In genomic region chr18:388198-388597, GRCh38 we compare ENCODE assay signal across 29 cellular contexts.
"Had no signal": no experiment of that assay in that cellular context is flagged by ENCODE, and none has a peak within 500 bp of the region (broad histone marks: within the 10 kb centered on the region; RNA-seq: fewer than 3 reads in every experiment).

No MANE protein-coding gene starts in this region.

- H3K9me3 ChIP-seq: esophagus squamous epithelium, mucosa of descending colon, neutrophil, pancreas, right lobe of liver, suprapubic skin, transverse colon, upper lobe of right lung, uterus had no signal

- H3K27me3 ChIP-seq: esophagus squamous epithelium, left lung, neutrophil, pancreas, right lobe of liver, suprapubic skin, transverse colon, upper lobe of right lung, uterus had no signal

- DNase-seq: dermis blood vessel endothelial cell; effector memory CD8-positive, alpha-beta T cell; erythroblast; esophagus squamous epithelium; foreskin melanocyte; hypothalamus; immature natural killer cell; left lung; mesenchymal stem cell; mucosa of descending colon; naive B cell; pancreas; right lobe of liver; stimulated activated CD4-positive, alpha-beta T cell treated with anti-CD3 and anti-CD28 coated beads, Interleukin-12 subunit alpha, Interleukin-12 subunit beta, amount 100 ng/mL, for 4 hours; stimulated activated CD4-positive, alpha-beta T cell treated with anti-CD3 and anti-CD28 coated beads, Interleukin-1b, Interleukin-23, amount 100 ng/mL, for 48 hours; stimulated activated CD4-positive, alpha-beta T cell treated with anti-CD3 and anti-CD28 coated beads, Interleukin-4, amount 100 ng/mL, for 1 hour; stimulated activated CD8-positive, alpha-beta memory T cell treated with anti-CD3 and anti-CD28 coated beads, Interleukin-4, amount 100 ng/mL, for 48 hours; stimulated activated naive CD4-positive, alpha-beta T cell; stimulated activated naive CD8-positive, alpha-beta T cell treated with anti-CD3 and anti-CD28 coated beads, Interleukin-15, amount 100 ng/mL, for 72 hours; transverse colon; upper lobe of right lung; uterus had no signal

- H3K27ac ChIP-seq: coronary artery, esophagus squamous epithelium, left lung, neutrophil, pancreas, right lobe of liver, suprapubic skin, transverse colon, upper lobe of right lung, uterus had no signal

- H3K4me3 ChIP-seq: coronary artery, esophagus squamous epithelium, left lung, mucosa of descending colon, pancreas, right lobe of liver, smooth muscle cell, suprapubic skin, transverse colon, upper lobe of right lung, uterus had no signal

- FAIRE-seq: endometrium, keratinocyte, pancreas had no signal

- H3K4me2 ChIP-seq: smooth muscle cell had no signal

- ATAC-seq: effector memory CD8-positive, alpha-beta T cell; mucosa of descending colon; natural killer cell treated with Interleukin-12 subunit alpha and Interleukin-12 subunit beta and Interleukin-15 and Interleukin-18, amount 100 ng/mL, for 72 hours; pancreas; right lobe of liver; stimulated activated naive CD8-positive, alpha-beta T cell treated with anti-CD3 and anti-CD28 coated beads, Interleukin-15, amount 100 ng/mL, for 72 hours; upper lobe of right lung had no signal

- H3K36me3 ChIP-seq: esophagus squamous epithelium, left lung, neutrophil, pancreas, right lobe of liver, suprapubic skin, transverse colon, upper lobe of right lung, uterus had no signal

- H3K4me1 ChIP-seq: pancreas, right lobe of liver, suprapubic skin, upper lobe of right lung, uterus had no signal
